28 cellular contexts compared by ENCODE assay signal in genomic region chr1:113002297-113002696, GRCh38.
"Had no signal": no experiment of that assay in that cellular context is flagged by ENCODE, and none has a peak within 500 bp of the region (broad histone marks: within the 10 kb centered on the region; RNA-seq: fewer than 3 reads in every experiment).

No MANE protein-coding gene starts in this region.

- ATAC-seq: effector memory CD8-positive, alpha-beta T cell; esophagus mucosa; gastrocnemius medialis; heart right ventricle; left cardiac atrium; left lung; left ventricle myocardium superior; lower lobe of right lung; mucosa of descending colon had no signal

- H3K9me3 ChIP-seq: colonic mucosa, esophagus squamous epithelium, gastrocnemius medialis, heart right ventricle, left lung, lower lobe of right lung, mucosa of descending colon had no signal

- H3K4me3 Mint-ChIP-seq: dendritic cell treated with granulocyte-macrophage colony-stimulating factor and Interleukin-4, amounts not matched to agents 40 ng/mL and 50 ng/mL, for 4 days; effector memory CD8-positive, alpha-beta T cell; endodermal cell; mesothelial cell of epicardium; naive B cell had no signal

- H3K27me3 ChIP-seq: colonic mucosa, esophagus squamous epithelium, gastrocnemius medialis, heart right ventricle, left lung had no signal

- FAIRE-seq: endometrium, islet of Langerhans, keratinocyte had no signal

- H3K36me3 ChIP-seq: colonic mucosa, esophagus squamous epithelium, gastrocnemius medialis, left lung, lower lobe of right lung had no signal

- H3K9me3 Mint-ChIP-seq: dendritic cell treated with granulocyte-macrophage colony-stimulating factor and Interleukin-4, amounts not matched to agents 40 ng/mL and 50 ng/mL, for 4 days; effector memory CD8-positive, alpha-beta T cell; endodermal cell; mesothelial cell of epicardium; naive B cell had no signal

- H3K4me3 ChIP-seq: colonic mucosa, esophagus squamous epithelium, gastrocnemius medialis, heart right ventricle, left lung, lower lobe of right lung, mucosa of descending colon had no signal

- DNase-seq: colonic mucosa; cortex of kidney; effector CD8-positive, alpha-beta T cell; effector memory CD8-positive, alpha-beta T cell; endodermal cell; erythroblast; esophagus squamous epithelium; foreskin fibroblast; foreskin melanocyte; gastrocnemius medialis; glutamatergic neuron; head of caudate nucleus; heart right ventricle; hippocampal formation; left cardiac atrium; left lung; left ventricle myocardium superior; lower lobe of right lung; mesenchymal stem cell; mucosa of descending colon; naive B cell had no signal

- H3K27me3 Mint-ChIP-seq: dendritic cell treated with granulocyte-macrophage colony-stimulating factor and Interleukin-4, amounts not matched to agents 40 ng/mL and 50 ng/mL, for 4 days; effector memory CD8-positive, alpha-beta T cell; naive B cell had no signal

- H3K4me1 ChIP-seq: colonic mucosa, left lung, lower lobe of right lung had no signal

- H3K27ac Mint-ChIP-seq: dendritic cell treated with granulocyte-macrophage colony-stimulating factor and Interleukin-4, amounts not matched to agents 40 ng/mL and 50 ng/mL, for 4 days; effector memory CD8-positive, alpha-beta T cell; endodermal cell; mesothelial cell of epicardium; naive B cell had no signal

- H3K4me1 Mint-ChIP-seq: naive B cell had no signal

- H3K27ac ChIP-seq: colonic mucosa, epithelial cell of prostate, esophagus squamous epithelium, gastrocnemius medialis, heart right ventricle, left lung, lower lobe of right lung had no signal
